ENCODE assay signal across 8 cellular contexts in genomic region chr14:69475194-69475818, GRCh38. TPM values are rescaled to one million over a fixed set of nuclear protein-coding genes. Genes with fewer than 3 reads are reported as not detected.
A peak's percentile ranks its signal among the peaks of the same experiment; 100 is the strongest.
DNase-seq lines count a peak whose midpoint lies in the region; ATAC-seq and TF ChIP-seq lines count a peak whose summit lies in the region.

No MANE protein-coding gene starts in this region.

- peaks cover 2% of the 10 kb centered on the region for H3K4me1 Mint-ChIP-seq in CD14-positive monocyte
- H3K4me1 Mint-ChIP-seq in T-helper 2 cell treated with Interferon-gamma antibody and Interleukin-4, amounts not matched to agents 5 μg/mL and 100 μg/mL, for 36 hours (ENCODE audit: low read depth): no peaks in the 10 kb centered on the region
- H3K4me1 Mint-ChIP-seq in naive thymus-derived CD4-positive, alpha-beta T cell: no peaks in the 10 kb centered on the region

- CTCF ChIA-PET in OCI-LY7 (lab: Charles Lee; ENCODE audit: unreplicated experiment): no interaction called here
- CTCF ChIA-PET in naive thymus-derived CD4-positive, alpha-beta T cell (lab: Charles Lee): no interaction called here

- H3K4me3 ChIP-seq in OCI-LY7 (ENCODE audit: low read depth, low read length, poor library complexity, severe bottlenecking): no peak overlapping the region
- no peak overlapping the region for H3K4me3 ChIP-seq in naive thymus-derived CD4-positive, alpha-beta T cell (ENCODE audit: low read length)

- no peaks in the 10 kb centered on the region for H3K79me2 ChIP-seq in OCI-LY7 (ENCODE audit: insufficient read depth, low read depth, low read length)

- H3K9me3 Mint-ChIP-seq in CD14-positive monocyte: peaks cover 0 to 3% (median 0%) of the 10 kb centered on the region in 7 donors
- no peaks in the 10 kb centered on the region for H3K9me3 Mint-ChIP-seq in T-helper 2 cell treated with Interferon-gamma antibody and Interleukin-4, amounts not matched to agents 5 μg/mL and 100 μg/mL, for 36 hours
- H3K9me3 Mint-ChIP-seq in naive thymus-derived CD4-positive, alpha-beta T cell: peaks cover 0 to 4% (median 0%) of the 10 kb centered on the region in 11 donors

- peak; percentile 38 for TF ChIP-seq CTCF in CD14-positive monocyte (IDR thresholded peaks at IDR 0.05)
- TF ChIP-seq CTCF in OCI-LY7 (conservative IDR thresholded peaks at IDR 0.05; ENCODE audit: low read length): peak; percentile 77
- TF ChIP-seq CTCF in foreskin keratinocyte (conservative IDR thresholded peaks at IDR 0.05): peak; percentile 61

- intact Hi-C loops in CD14-positive monocyte (cut with micrococcal nuclease): no loop called here
- intact Hi-C loops in OCI-LY7 (cut with micrococcal nuclease; ENCODE audit: unreplicated experiment): loop anchor here (5.0 kb wide), 1 partner anchor 233 kb away; no protein-coding TSS in a partner anchor
- intact Hi-C loops in posterior cingulate gyrus (cut with DNase I): no loop called here
- intact Hi-C loops in naive thymus-derived CD4-positive, alpha-beta T cell (cut with micrococcal nuclease): no loop called here

- H3K36me3 Mint-ChIP-seq in CD14-positive monocyte: peaks cover 0 to 2% of the 10 kb centered on the region in 2 donors
- no peaks in the 10 kb centered on the region for H3K36me3 Mint-ChIP-seq in T-helper 2 cell treated with Interferon-gamma antibody and Interleukin-4, amounts not matched to agents 5 μg/mL and 100 μg/mL, for 36 hours (ENCODE audit: low read depth)
- peaks cover 0 to 23% (median 10%) of the 10 kb centered on the region in 5 donors for H3K36me3 Mint-ChIP-seq in naive thymus-derived CD4-positive, alpha-beta T cell

- H3K36me3 ChIP-seq in OCI-LY7 (ENCODE audit: insufficient read depth, low read length): no peaks in the 10 kb centered on the region
- no peaks in the 10 kb centered on the region for H3K36me3 ChIP-seq in naive thymus-derived CD4-positive, alpha-beta T cell (ENCODE audit: control insufficient read depth in 2 of 3, insufficient read depth in 3 of 3, low read length in 3 of 3)

- H3K4me2 ChIP-seq in OCI-LY7 (ENCODE audit: low read length): no peak overlapping the region

- no peak overlapping the region for H2AFZ ChIP-seq in OCI-LY7 (ENCODE audit: low read length)

- BruUV-seq in OCI-LY7 (replicated peaks; lab: Mats Ljungman, UMichigan): no TSS peak

- H3K9me2 ChIP-seq in OCI-LY7 (ENCODE audit: insufficient read depth, low read length): no peaks in the 10 kb centered on the region

- POLR2A ChIA-PET in OCI-LY7 (lab: Charles Lee): interaction anchor here (1.1 kb wide), 1 partner anchor 15 kb away, joined by 3 read pairs; no protein-coding TSS in a partner anchor
- POLR2A ChIA-PET in naive thymus-derived CD4-positive, alpha-beta T cell (lab: Charles Lee): no interaction called here

- no peaks in the 10 kb centered on the region for H3K9me3 ChIP-seq in OCI-LY7 (ENCODE audit: low read length)
- H3K9me3 ChIP-seq in naive thymus-derived CD4-positive, alpha-beta T cell (ENCODE audit: control insufficient read depth in 2 of 3, low read length in 3 of 3): no peaks in the 10 kb centered on the region

- DNase-seq in CD14-positive monocyte (ENCODE audit: low spot score): no peak
- peak; percentile 70 for DNase-seq in H4 (ENCODE audit: low spot score)
- peak; percentile 52 for DNase-seq in OCI-LY7 (ENCODE audit: low spot score)
- DNase-seq in foreskin keratinocyte: peak in 1 of 2 donors; percentile 22
- DNase-seq in T-helper 2 cell treated with Interferon-gamma antibody and Interleukin-4, amounts not matched to agents 5 μg/mL and 100 μg/mL, for 36 hours (ENCODE audit: low spot score): no peak
- no peak for DNase-seq in posterior cingulate gyrus
- no peak for DNase-seq in naive thymus-derived CD4-positive, alpha-beta T cell

- H3K27ac ChIP-seq in OCI-LY7 (ENCODE audit: low read depth, low read length, poor library complexity, severe bottlenecking) (no peak overlapping the region), foreskin keratinocyte (no peak overlapping the region)
- H3K27ac ChIP-seq in naive thymus-derived CD4-positive, alpha-beta T cell (ENCODE audit: low read depth, low read length): no peak overlapping the region

- H4K20me1 ChIP-seq in OCI-LY7 (ENCODE audit: insufficient read depth, low read length): no peaks in the 10 kb centered on the region

- H3K4me1 ChIP-seq in OCI-LY7 (ENCODE audit: insufficient read depth, low read length, poor library complexity, severe bottlenecking): peaks cover 12% of the 10 kb centered on the region
- H3K4me1 ChIP-seq in foreskin keratinocyte: no peaks in the 10 kb centered on the region
- H3K4me1 ChIP-seq in naive thymus-derived CD4-positive, alpha-beta T cell (ENCODE audit: control insufficient read depth in 2 of 2, insufficient read depth in 2 of 2, low read length in 2 of 2): no peaks in the 10 kb centered on the region

- peaks cover 6 to 14% (median 11%) of the 10 kb centered on the region in 3 donors for H3K27me3 Mint-ChIP-seq in CD14-positive monocyte (ENCODE audit: low read depth in 3 of 3)
- H3K27me3 Mint-ChIP-seq in T-helper 2 cell treated with Interferon-gamma antibody and Interleukin-4, amounts not matched to agents 5 μg/mL and 100 μg/mL, for 36 hours (ENCODE audit: low read depth): peaks cover 5% of the 10 kb centered on the region
- peaks cover 3 to 6% (median 5%) of the 10 kb centered on the region in 5 donors for H3K27me3 Mint-ChIP-seq in naive thymus-derived CD4-positive, alpha-beta T cell

- H3K27ac Mint-ChIP-seq in CD14-positive monocyte: no peak overlapping the region
- H3K27ac Mint-ChIP-seq in T-helper 2 cell treated with Interferon-gamma antibody and Interleukin-4, amounts not matched to agents 5 μg/mL and 100 μg/mL, for 36 hours: no peak overlapping the region
- peak overlapping the region in 1 of 9 donors; percentile 59 for H3K27ac Mint-ChIP-seq in naive thymus-derived CD4-positive, alpha-beta T cell

- no peak overlapping the region for H3K4me3 Mint-ChIP-seq in CD14-positive monocyte
- H3K4me3 Mint-ChIP-seq in T-helper 2 cell treated with Interferon-gamma antibody and Interleukin-4, amounts not matched to agents 5 μg/mL and 100 μg/mL, for 36 hours: no peak overlapping the region
- no peak overlapping the region for H3K4me3 Mint-ChIP-seq in naive thymus-derived CD4-positive, alpha-beta T cell

- ATAC-seq in foreskin keratinocyte (peak; percentile 62), GM19397 (IDR thresholded peaks at IDR 0.05; ENCODE audit: unreplicated experiment) (no peak)
- ATAC-seq in naive thymus-derived CD4-positive, alpha-beta T cell: no peak

- H3K27me3 ChIP-seq in foreskin keratinocyte: peaks cover 26% of the 10 kb centered on the region
- H3K27me3 ChIP-seq in naive thymus-derived CD4-positive, alpha-beta T cell (ENCODE audit: control insufficient read depth in 2 of 2, insufficient read depth in 2 of 2, low read length in 2 of 2): no peaks in the 10 kb centered on the region

RNA-seq across cellular contexts. Expression of gene PLEKHD1, which starts 9.2 kb away (rescaled TPM):
- not detected for polyA plus RNA-seq in CD14-positive monocyte
- total RNA-seq in H4 (2014; rRNA removed; shearing (Covaris generic)): 0.23 TPM in 1 of 2 replicates, not detected in the other
- total RNA-seq in OCI-LY7 (2014; rRNA removed; shearing (Covaris generic)): 0.09 and 0.13 TPM in 2 replicates
- total RNA-seq in OCI-LY7 (2022): 0.17 and 0.19 TPM in 2 replicates
- not detected in 2 replicates for total RNA-seq in foreskin keratinocyte
- polyA plus RNA-seq in foreskin keratinocyte: not detected in 2 replicates
- total RNA-seq in naive thymus-derived CD4-positive, alpha-beta T cell: under 1 TPM; 0.07 to 0.74 (median 0.30) TPM
- polyA plus RNA-seq in naive thymus-derived CD4-positive, alpha-beta T cell: under 1 TPM in 1 of 2 donors, not detected in 1; 0.23 TPM

Comparison
In these comparisons a context has a peak if more than half of its experiments do, and no peak if none do; other contexts are left out.
1. DNase-seq: peak in H4 (single experiment) and OCI-LY7 (single experiment); none in CD14-positive monocyte (single experiment), T-helper 2 cell treated with Interferon-gamma antibody and Interleukin-4, amounts not matched to agents 5 μg/mL and 100 μg/mL, for 36 hours (single experiment), posterior cingulate gyrus (0 of 10) and naive thymus-derived CD4-positive, alpha-beta T cell (0 of 9).
2. Peak in every context shown above with its lines, with median percentiles within 50 percentile points of each other: CTCF ChIP-seq.